12 cellular contexts compared by ENCODE assay signal in genomic region chr15:99197861-99198260, GRCh38.
"Had no signal": no experiment of that assay in that cellular context is flagged by ENCODE, and none has a peak within 500 bp of the region (broad histone marks: within the 10 kb centered on the region; RNA-seq: fewer than 3 reads in every experiment).

No MANE protein-coding gene starts in this region.

- DNase-seq: activated naive CD4-positive, alpha-beta T cell treated with Interleukin-2 at 50 U/mL for 16 hours; aorta; dorsolateral prefrontal cortex; endodermal cell; esophagus squamous epithelium; foreskin melanocyte; heart left ventricle; left lung; naive thymus-derived CD8-positive, alpha-beta T cell; posterior cingulate gyrus; stimulated activated naive B cell treated with anti-CD40 and anti-IgM and Interleukin-4, amounts not matched to agents 10 μg/mL and 1 μg/mL and 100 μg/mL, for 72 hours; thyroid gland had no signal

- H3K9me3 ChIP-seq: esophagus squamous epithelium, heart left ventricle, left lung, thyroid gland had no signal

- ATAC-seq: heart left ventricle; left lung; naive thymus-derived CD8-positive, alpha-beta T cell; stimulated activated naive B cell treated with anti-CD40 and anti-IgM and Interleukin-4, amounts not matched to agents 10 μg/mL and 1 μg/mL and 100 μg/mL, for 72 hours had no signal

- H3K4me3 ChIP-seq: dorsolateral prefrontal cortex, esophagus squamous epithelium, heart left ventricle, left lung, thyroid gland had no signal

- H3K4me1 ChIP-seq: esophagus squamous epithelium, heart left ventricle, left lung, thyroid gland had no signal

- H3K27ac ChIP-seq: dorsolateral prefrontal cortex, esophagus squamous epithelium, heart left ventricle, left lung, thyroid gland had no signal
